In genomic region chr1:78004719-78005346, GRCh38 we compare ENCODE assay signal across 8 cellular contexts. TPM values are rescaled to one million over a fixed set of nuclear protein-coding genes. Genes with fewer than 3 reads are reported as not detected.
A peak's percentile ranks its signal among the peaks of the same experiment; 100 is the strongest.
DNase-seq lines count a peak whose midpoint lies in the region; TF ChIP-seq lines count a peak whose summit lies in the region.

Gene DNAJB4, plus strand, starts transcription at chr1:78004939. Its CDS starts 172 bp downstream, at chr1:78005111.

- peaks cover 18% of the 10 kb centered on the region; the same call in 1 of the 2 replicates for H3K4me1 ChIP-seq in iPS-20b (ENCODE audit: insufficient read depth, low read length)
- H3K4me1 ChIP-seq in skeletal muscle satellite cell (ENCODE audit: control insufficient read depth, insufficient read depth, low read length) = peaks cover 20% of the 10 kb centered on the region

- H3K36me3 ChIP-seq in MG63 (peaks cover 9% of the 10 kb centered on the region; the same call in 1 of the 2 replicates), iPS-20b (ENCODE audit: insufficient read depth, low read depth, low read length) (no peaks in the 10 kb centered on the region), skeletal muscle satellite cell (ENCODE audit: insufficient read depth, low read length) (peaks cover 37% of the 10 kb centered on the region)

- peak within 1 kb of the TSS; percentile 60 for H3K27ac ChIP-seq in iPS-20b (ENCODE audit: low read length)

- H3K9me3 ChIP-seq in MG63 = no peaks in the 10 kb centered on the region
- H3K9me3 ChIP-seq in iPS-20b (ENCODE audit: insufficient read depth, low read depth, low read length) = no peaks in the 10 kb centered on the region
- H3K9me3 ChIP-seq in skeletal muscle satellite cell (replicated peaks; ENCODE audit: low read length) = no peaks in the 10 kb centered on the region

- H3K9ac ChIP-seq in iPS-20b (ENCODE audit: low read depth, low read length) (peak within 1 kb of the TSS; percentile 90), skeletal muscle satellite cell (ENCODE audit: low read depth, low read length) (peak within 1 kb of the TSS; percentile 93)

- DNase-seq in GF-D8 (lab: John Stamatoyannopoulos, UW) (peak; percentile 95), HCEC 1CT (peak; percentile 99), MG63 (peak; percentile 70), T-helper 22 cell (ENCODE audit: low read depth) (peak; percentile 61), cardiac fibroblast (ENCODE audit: low read depth in 2 of 2) (peak; percentile 99), HT-29 (ENCODE audit: low spot score) (no peak)

- H3K27me3 ChIP-seq in MG63 (no peaks in the 10 kb centered on the region), iPS-20b (ENCODE audit: insufficient read depth, low read length) (no peaks in the 10 kb centered on the region), skeletal muscle satellite cell (ENCODE audit: control insufficient read depth, insufficient read depth, low read length) (no peaks in the 10 kb centered on the region)

- TF ChIP-seq CTCF in cardiac fibroblast (IDR thresholded peaks at IDR 0.05; ENCODE audit: low read depth, low read length) = no peak

- peak within 1 kb of the TSS; percentile 84 for H3K4me2 ChIP-seq in skeletal muscle satellite cell (ENCODE audit: low read length)

- H3K4me3 ChIP-seq in MG63 (peak within 1 kb of the TSS; percentile 76), cardiac fibroblast (replicated peaks in 1 of 2; ENCODE audit: low read depth in 2 of 2, low read length in 2 of 2) (peak within 1 kb of the TSS; percentile 54 to 72), iPS-20b (ENCODE audit: low read length) (peak within 1 kb of the TSS; percentile 69), skeletal muscle satellite cell (ENCODE audit: low read length) (peak within 1 kb of the TSS; percentile 72)

RNA-seq across cellular contexts. Expression of gene DNAJB4, which starts in this region (rescaled TPM):
- total RNA-seq in MG63 (2014; rRNA removed; shearing (Covaris generic); ENCODE audit: low replicate concordance) = 20.9 and 34.9 TPM in 2 replicates
- total RNA-seq in skeletal muscle satellite cell (2012; rRNA removed) = 63.4 and 94.4 TPM in 2 replicates
- total RNA-seq in HT-29 (2014; rRNA removed; shearing (Covaris generic)) = 4.2 and 7.9 TPM in 2 replicates
